Comparison of ENCODE assay signal across 8 cellular contexts in genomic region chr14:32366256-32366655, GRCh38. TPM values are rescaled to one million over a fixed set of nuclear protein-coding genes. Genes with fewer than 3 reads are reported as not detected.
DNase-seq lines count a peak whose midpoint lies in the region.

No MANE protein-coding gene starts in this region.

- peaks cover 54% of the 10 kb centered on the region for H3K4me1 ChIP-seq in skeletal muscle satellite cell (ENCODE audit: control insufficient read depth, insufficient read depth, low read length)

- DNase-seq in DMS153 treated with DMSO at 0.1 percent for 48 hours (lab: John Stamatoyannopoulos, UW; ENCODE audit: unreplicated experiment) (peak; percentile 6), DMS153 (lab: John Stamatoyannopoulos, UW) (no peak), astrocyte of the hippocampus (ENCODE audit: low read depth, low spot score) (peak; percentile 80), hippocampal formation (lab: John Stamatoyannopoulos, UW) (peak; percentile 68 to 88), middle frontal gyrus (ENCODE audit: extremely low spot score, low spot score) (no peak), NCI-H1694 treated with DMSO at 0.1 percent for 48 hours (lab: John Stamatoyannopoulos, UW) (no peak)
- DNase-seq in effector CD8-positive, alpha-beta T cell (lab: John Stamatoyannopoulos, UW) = no peak

- no peaks in the 10 kb centered on the region for H3K36me3 ChIP-seq in skeletal muscle satellite cell (ENCODE audit: insufficient read depth, low read length)

- H3K27me3 ChIP-seq in skeletal muscle satellite cell (ENCODE audit: control insufficient read depth, insufficient read depth, low read length) = no peaks in the 10 kb centered on the region

- H3K9me3 ChIP-seq in skeletal muscle satellite cell (replicated peaks; ENCODE audit: low read length) = no peaks in the 10 kb centered on the region

- peak overlapping the region; percentile 60 for H3K4me2 ChIP-seq in skeletal muscle satellite cell (ENCODE audit: low read length)

- peak overlapping the region; percentile 55 for H3K9ac ChIP-seq in skeletal muscle satellite cell (ENCODE audit: low read depth, low read length)

- no peak overlapping the region for H3K4me3 ChIP-seq in skeletal muscle satellite cell (ENCODE audit: low read length)

RNA-seq across cellular contexts. Expression of gene AKAP6, which starts 37.2 kb away (rescaled TPM):
- total RNA-seq in skeletal muscle satellite cell (2012; rRNA removed) = 5.9 and 12.2 TPM in 2 replicates

Comparison
In these comparisons a context has a peak if more than half of its experiments do, and no peak if none do; other contexts are left out.
1. DNase-seq: peak in DMS153 treated with DMSO at 0.1 percent for 48 hours (single experiment), astrocyte of the hippocampus (single experiment) and hippocampal formation (2 of 2); none in DMS153 (single experiment), middle frontal gyrus (single experiment), effector CD8-positive, alpha-beta T cell (single experiment) and NCI-H1694 treated with DMSO at 0.1 percent for 48 hours (single experiment).